ENCODE assay signal across 1 cellular context in the genomic region with DNA sequence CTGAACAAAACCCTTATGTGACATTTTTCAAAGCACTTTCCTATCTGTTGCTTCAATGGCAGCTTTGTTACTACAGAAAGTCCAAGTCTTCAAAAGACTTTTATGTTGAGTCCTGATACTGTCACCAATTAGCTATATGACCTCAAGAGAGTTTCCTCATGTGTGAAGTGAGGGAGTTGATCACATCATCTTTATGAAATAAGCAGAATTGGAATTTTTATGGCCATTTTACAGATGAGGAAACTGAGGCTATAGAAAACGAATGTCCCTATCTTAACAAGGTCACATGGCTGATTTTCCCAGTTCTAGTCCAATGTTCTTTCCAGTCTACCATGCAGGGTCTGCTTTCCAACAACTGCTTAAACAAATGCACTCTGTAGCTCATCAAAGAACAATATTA.
A peak's percentile ranks its signal among the peaks of the same experiment; 100 is the strongest.
TF ChIP-seq lines count a peak whose summit lies in the region.

No MANE protein-coding gene starts in this region.

TF ChIP-seq in HepG2, 621 proteins besides CTCF, POLR2A, EP300 and RAD21:
- TF ChIP-seq AGO2 (optimal IDR thresholded peaks at IDR 0.05; ENCODE audit: low read depth, low read length): peak; percentile 11
- TF ChIP-seq RCOR2 (CRISPR knock-in tag; IDR thresholded peaks at IDR 0.05): peak; percentile 57; the same call in 1 of the 2 replicates
- TF ChIP-seq PCBP1 (IDR thresholded peaks at IDR 0.05; ENCODE audit: borderline replicate concordance, low read depth, low read length): no peak
- 0 out of 2 replicates have a peak, but pooled peaks have one; percentile 41 for TF ChIP-seq KAT7 (CRISPR knock-in tag; IDR thresholded peaks at IDR 0.05; ENCODE audit: borderline replicate concordance)
- TF ChIP-seq HNF4A (CRISPR knock-in tag; IDR thresholded peaks at IDR 0.05): no peak
- TF ChIP-seq MAFF (IDR thresholded peaks at IDR 0.05; ENCODE audit: low read depth, low read length): peak; percentile 33; the same call in 1 of the 2 replicates
- peak; percentile 89; the same call in 1 of the 2 replicates for TF ChIP-seq CHD4 (IDR thresholded peaks at IDR 0.05; ENCODE audit: borderline replicate concordance, low read length)
- TF ChIP-seq RBFOX2 (IDR thresholded peaks at IDR 0.05; ENCODE audit: low read depth, low read length): peak; percentile 72
- TF ChIP-seq, protein P1, sequence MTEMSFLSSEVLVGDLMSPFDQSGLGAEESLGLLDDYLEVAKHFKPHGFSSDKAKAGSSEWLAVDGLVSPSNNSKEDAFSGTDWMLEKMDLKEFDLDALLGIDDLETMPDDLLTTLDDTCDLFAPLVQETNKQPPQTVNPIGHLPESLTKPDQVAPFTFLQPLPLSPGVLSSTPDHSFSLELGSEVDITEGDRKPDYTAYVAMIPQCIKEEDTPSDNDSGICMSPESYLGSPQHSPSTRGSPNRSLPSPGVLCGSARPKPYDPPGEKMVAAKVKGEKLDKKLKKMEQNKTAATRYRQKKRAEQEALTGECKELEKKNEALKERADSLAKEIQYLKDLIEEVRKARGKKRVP (CRISPR knock-in tag; IDR thresholded peaks at IDR 0.05): 0 out of 4 replicates have a peak, but pooled peaks of 1 of the 2 experiments have one; percentile 16
- peak; percentile 97 for TF ChIP-seq ZNF629 (CRISPR knock-in tag; conservative IDR thresholded peaks at IDR 0.05)
- 0 out of 2 replicates have a peak, but pooled peaks have one; percentile 16 for TF ChIP-seq BCL6 (CRISPR knock-in tag; IDR thresholded peaks at IDR 0.05)
- TF ChIP-seq, protein P2, sequence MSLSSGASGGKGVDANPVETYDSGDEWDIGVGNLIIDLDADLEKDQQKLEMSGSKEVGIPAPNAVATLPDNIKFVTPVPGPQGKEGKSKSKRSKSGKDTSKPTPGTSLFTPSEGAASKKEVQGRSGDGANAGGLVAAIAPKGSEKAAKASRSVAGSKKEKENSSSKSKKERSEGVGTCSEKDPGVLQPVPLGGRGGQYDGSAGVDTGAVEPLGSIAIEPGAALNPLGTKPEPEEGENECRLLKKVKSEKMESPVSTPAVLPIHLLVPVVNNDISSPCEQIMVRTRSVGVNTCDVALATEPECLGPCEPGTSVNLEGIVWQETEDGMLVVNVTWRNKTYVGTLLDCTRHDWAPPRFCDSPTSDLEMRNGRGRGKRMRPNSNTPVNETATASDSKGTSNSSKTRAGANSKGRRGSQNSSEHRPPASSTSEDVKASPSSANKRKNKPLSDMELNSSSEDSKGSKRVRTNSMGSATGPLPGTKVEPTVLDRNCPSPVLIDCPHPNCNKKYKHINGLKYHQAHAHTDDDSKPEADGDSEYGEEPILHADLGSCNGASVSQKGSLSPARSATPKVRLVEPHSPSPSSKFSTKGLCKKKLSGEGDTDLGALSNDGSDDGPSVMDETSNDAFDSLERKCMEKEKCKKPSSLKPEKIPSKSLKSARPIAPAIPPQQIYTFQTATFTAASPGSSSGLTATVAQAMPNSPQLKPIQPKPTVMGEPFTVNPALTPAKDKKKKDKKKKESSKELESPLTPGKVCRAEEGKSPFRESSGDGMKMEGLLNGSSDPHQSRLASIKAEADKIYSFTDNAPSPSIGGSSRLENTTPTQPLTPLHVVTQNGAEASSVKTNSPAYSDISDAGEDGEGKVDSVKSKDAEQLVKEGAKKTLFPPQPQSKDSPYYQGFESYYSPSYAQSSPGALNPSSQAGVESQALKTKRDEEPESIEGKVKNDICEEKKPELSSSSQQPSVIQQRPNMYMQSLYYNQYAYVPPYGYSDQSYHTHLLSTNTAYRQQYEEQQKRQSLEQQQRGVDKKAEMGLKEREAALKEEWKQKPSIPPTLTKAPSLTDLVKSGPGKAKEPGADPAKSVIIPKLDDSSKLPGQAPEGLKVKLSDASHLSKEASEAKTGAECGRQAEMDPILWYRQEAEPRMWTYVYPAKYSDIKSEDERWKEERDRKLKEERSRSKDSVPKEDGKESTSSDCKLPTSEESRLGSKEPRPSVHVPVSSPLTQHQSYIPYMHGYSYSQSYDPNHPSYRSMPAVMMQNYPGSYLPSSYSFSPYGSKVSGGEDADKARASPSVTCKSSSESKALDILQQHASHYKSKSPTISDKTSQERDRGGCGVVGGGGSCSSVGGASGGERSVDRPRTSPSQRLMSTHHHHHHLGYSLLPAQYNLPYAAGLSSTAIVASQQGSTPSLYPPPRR (CRISPR knock-in tag; IDR thresholded peaks at IDR 0.05; ENCODE audit: borderline replicate concordance): no peak
- TF ChIP-seq ZMYM3 (CRISPR knock-in tag; IDR thresholded peaks at IDR 0.05): peak; percentile 73
- no peak for TF ChIP-seq CREB3 (CRISPR knock-in tag; IDR thresholded peaks at IDR 0.05)
- peak; percentile 59; the same call in 1 of the 2 replicates for TF ChIP-seq ZBTB21 (CRISPR knock-in tag; IDR thresholded peaks at IDR 0.05)
- TF ChIP-seq MAFK (conservative IDR thresholded peaks at IDR 0.05 in 1 of 2, IDR thresholded peaks at IDR 0.05 in 1 of 2; ENCODE audit: low read length in 2 of 2): peak in 1 of 2 experiments; percentile 30; a peak in 1 of 4 replicates
- TF ChIP-seq, protein P3, sequence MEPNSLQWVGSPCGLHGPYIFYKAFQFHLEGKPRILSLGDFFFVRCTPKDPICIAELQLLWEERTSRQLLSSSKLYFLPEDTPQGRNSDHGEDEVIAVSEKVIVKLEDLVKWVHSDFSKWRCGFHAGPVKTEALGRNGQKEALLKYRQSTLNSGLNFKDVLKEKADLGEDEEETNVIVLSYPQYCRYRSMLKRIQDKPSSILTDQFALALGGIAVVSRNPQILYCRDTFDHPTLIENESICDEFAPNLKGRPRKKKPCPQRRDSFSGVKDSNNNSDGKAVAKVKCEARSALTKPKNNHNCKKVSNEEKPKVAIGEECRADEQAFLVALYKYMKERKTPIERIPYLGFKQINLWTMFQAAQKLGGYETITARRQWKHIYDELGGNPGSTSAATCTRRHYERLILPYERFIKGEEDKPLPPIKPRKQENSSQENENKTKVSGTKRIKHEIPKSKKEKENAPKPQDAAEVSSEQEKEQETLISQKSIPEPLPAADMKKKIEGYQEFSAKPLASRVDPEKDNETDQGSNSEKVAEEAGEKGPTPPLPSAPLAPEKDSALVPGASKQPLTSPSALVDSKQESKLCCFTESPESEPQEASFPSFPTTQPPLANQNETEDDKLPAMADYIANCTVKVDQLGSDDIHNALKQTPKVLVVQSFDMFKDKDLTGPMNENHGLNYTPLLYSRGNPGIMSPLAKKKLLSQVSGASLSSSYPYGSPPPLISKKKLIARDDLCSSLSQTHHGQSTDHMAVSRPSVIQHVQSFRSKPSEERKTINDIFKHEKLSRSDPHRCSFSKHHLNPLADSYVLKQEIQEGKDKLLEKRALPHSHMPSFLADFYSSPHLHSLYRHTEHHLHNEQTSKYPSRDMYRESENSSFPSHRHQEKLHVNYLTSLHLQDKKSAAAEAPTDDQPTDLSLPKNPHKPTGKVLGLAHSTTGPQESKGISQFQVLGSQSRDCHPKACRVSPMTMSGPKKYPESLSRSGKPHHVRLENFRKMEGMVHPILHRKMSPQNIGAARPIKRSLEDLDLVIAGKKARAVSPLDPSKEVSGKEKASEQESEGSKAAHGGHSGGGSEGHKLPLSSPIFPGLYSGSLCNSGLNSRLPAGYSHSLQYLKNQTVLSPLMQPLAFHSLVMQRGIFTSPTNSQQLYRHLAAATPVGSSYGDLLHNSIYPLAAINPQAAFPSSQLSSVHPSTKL (CRISPR knock-in tag; IDR thresholded peaks at IDR 0.05): 0 out of 2 replicates have a peak, but pooled peaks have one; percentile 11
- TF ChIP-seq ADNP (CRISPR knock-in tag; IDR thresholded peaks at IDR 0.05): peak; percentile 49; the same call in 1 of the 2 replicates
